ENCODE assay signal across 8 cellular contexts in the genomic region with DNA sequence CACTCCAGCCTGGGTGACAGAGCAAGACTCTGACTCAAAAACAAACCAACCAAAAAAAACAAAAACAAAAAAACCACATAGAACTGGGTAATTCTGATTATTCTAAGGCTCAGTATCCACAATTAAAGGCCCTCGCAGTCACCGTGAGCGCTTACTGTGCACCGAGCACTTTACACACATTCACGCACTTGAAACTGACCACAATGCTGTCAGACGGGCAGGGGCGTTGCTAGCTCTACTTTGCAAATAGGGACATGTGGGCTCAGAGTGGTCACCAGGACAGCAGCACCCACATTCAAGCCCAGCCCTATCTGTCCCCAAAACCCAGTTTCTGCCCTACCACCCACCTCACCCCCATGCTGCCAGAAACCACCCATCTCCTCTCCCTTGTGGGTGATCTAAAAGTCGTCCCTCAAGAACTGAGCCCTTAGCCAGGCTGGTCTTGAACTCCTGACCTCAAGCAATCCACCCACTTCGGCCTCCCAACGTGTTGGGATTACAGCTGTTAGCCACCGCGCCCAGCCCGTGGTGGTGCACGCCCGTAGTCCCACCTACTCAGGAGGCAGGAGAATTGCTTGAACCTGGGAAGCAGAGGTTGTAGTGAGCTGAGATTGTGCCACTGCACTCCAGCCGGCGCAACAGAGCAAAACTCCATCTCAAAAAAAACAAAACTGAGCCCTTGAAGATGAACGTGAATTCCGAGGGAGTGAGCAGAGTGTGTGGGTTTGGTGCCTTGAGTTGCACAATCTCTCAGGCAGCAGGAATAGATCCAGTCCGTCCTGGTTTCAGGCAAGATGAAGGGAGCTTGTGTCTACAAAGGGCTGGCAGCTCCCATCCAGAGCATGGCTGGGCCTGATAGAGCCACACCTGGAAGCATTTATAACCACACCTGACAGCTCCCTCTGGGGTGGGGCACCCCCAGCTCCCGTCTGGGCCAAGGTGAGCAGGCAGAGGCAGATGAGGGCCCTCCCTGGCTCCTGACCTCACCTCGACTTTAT. TPM values are rescaled to one million over a fixed set of nuclear protein-coding genes. Genes with fewer than 3 reads are reported as not detected.
DNase-seq lines count a peak whose midpoint lies in the region; ATAC-seq and TF ChIP-seq lines count a peak whose summit lies in the region.

No MANE protein-coding gene starts in this region.

- peak overlapping the region; percentile 94 to 97 for H3K27ac ChIP-seq in right atrium auricular region
- peak overlapping the region; percentile 35 to 98 (median 81) for H3K27ac ChIP-seq in skin epidermis

- H3K36me3 Mint-ChIP-seq in activated naive CD8-positive, alpha-beta T cell treated with anti-CD3 and anti-CD28 coated beads for 36 hours: no peaks in the 10 kb centered on the region

- H3K4me1 Mint-ChIP-seq in activated naive CD8-positive, alpha-beta T cell treated with anti-CD3 and anti-CD28 coated beads for 36 hours: peaks cover 3% of the 10 kb centered on the region

- peaks cover 2 to 42% of the 10 kb centered on the region in 2 donors for H3K4me1 ChIP-seq in right atrium auricular region

- TF ChIP-seq CTCF in right atrium auricular region (IDR thresholded peaks at IDR 0.05): no peak

- H3K4me3 ChIP-seq in right atrium auricular region (no peak overlapping the region), skin epidermis (no peak overlapping the region)

- H3K27me3 ChIP-seq in right atrium auricular region: no peaks in the 10 kb centered on the region

- DNase-seq in H4 (ENCODE audit: low spot score): peak; percentile 81
- peak; percentile 96 for DNase-seq in amniotic epithelial cell (ENCODE audit: low read depth)
- peak; percentile 85 for DNase-seq in right atrium auricular region (ENCODE audit: low spot score)
- no peak for DNase-seq in activated naive CD8-positive, alpha-beta T cell treated with anti-CD3 and anti-CD28 coated beads for 36 hours
- no peak for DNase-seq in GOT3 (lab: John Stamatoyannopoulos, UW)
- no peak for DNase-seq in mesenteric fat pad (ENCODE audit: low spot score)

- ATAC-seq in GM18861 (IDR thresholded peaks at IDR 0.05; ENCODE audit: unreplicated experiment): no peak

- no peaks in the 10 kb centered on the region for H3K36me3 ChIP-seq in right atrium auricular region

- no peak overlapping the region for H3K4me3 Mint-ChIP-seq in activated naive CD8-positive, alpha-beta T cell treated with anti-CD3 and anti-CD28 coated beads for 36 hours

- no peaks in the 10 kb centered on the region for H3K9me3 ChIP-seq in right atrium auricular region

- H3K9me3 Mint-ChIP-seq in activated naive CD8-positive, alpha-beta T cell treated with anti-CD3 and anti-CD28 coated beads for 36 hours: no peaks in the 10 kb centered on the region

- no peak overlapping the region for H3K27ac Mint-ChIP-seq in activated naive CD8-positive, alpha-beta T cell treated with anti-CD3 and anti-CD28 coated beads for 36 hours

- H3K27me3 Mint-ChIP-seq in activated naive CD8-positive, alpha-beta T cell treated with anti-CD3 and anti-CD28 coated beads for 36 hours: peaks cover 2% of the 10 kb centered on the region

RNA-seq across cellular contexts. Expression of gene HSPB1, which starts 5.4 kb away (rescaled TPM):
- total RNA-seq in H4 (2014; rRNA removed; shearing (Covaris generic)): 57.6 and 97.6 TPM in 2 replicates
- total RNA-seq in right atrium auricular region (1,000 to 10,000 TPM; 1,006 to 1,433 TPM), mesenteric fat pad (813 TPM)
- 100 to 1,000 TPM in 1 of 2 experiments, 10 to 100 TPM in 1; 96.7 to 102 TPM for total RNA-seq in activated naive CD8-positive, alpha-beta T cell treated with anti-CD3 and anti-CD28 coated beads for 36 hours

Comparison
In these comparisons a context has a peak if more than half of its experiments do, and no peak if none do; other contexts are left out.
1. DNase-seq: peak in H4 (single experiment), amniotic epithelial cell (single experiment) and right atrium auricular region (single experiment); none in activated naive CD8-positive, alpha-beta T cell treated with anti-CD3 and anti-CD28 coated beads for 36 hours (single experiment), GOT3 (single experiment) and mesenteric fat pad (single experiment).